8 cellular contexts compared by ENCODE assay signal in genomic region chr2:153478289-153479261, GRCh38. TPM values are rescaled to one million over a fixed set of nuclear protein-coding genes. Genes with fewer than 3 reads are reported as not detected.
DNase-seq lines count a peak whose midpoint lies in the region; ATAC-seq and TF ChIP-seq lines count a peak whose summit lies in the region.

Gene RPRM (minus strand): TSS chr2:153478762. CDS start chr2:153478565, 197 bp downstream.

- peak; percentile 73 for TF ChIP-seq CTCF in AG04449 (IDR thresholded peaks at IDR 0.05; ENCODE audit: insufficient read depth, low read length, missing control alignments)
- TF ChIP-seq CTCF in endothelial cell (IDR thresholded peaks at IDR 0.05; ENCODE audit: unreplicated experiment): peak; percentile 86

- peaks cover 3% of the 10 kb centered on the region for H3K27me3 Mint-ChIP-seq in endothelial cell (ENCODE audit: unreplicated experiment)

- H3K9me3 Mint-ChIP-seq in endothelial cell (ENCODE audit: unreplicated experiment): no peaks in the 10 kb centered on the region

- peaks cover 42% of the 10 kb centered on the region for H3K4me1 Mint-ChIP-seq in endothelial cell (ENCODE audit: unreplicated experiment)

- peak within 1 kb of the TSS; percentile 83 for H3K27ac Mint-ChIP-seq in endothelial cell (ENCODE audit: unreplicated experiment)

- no peak for DNase-seq in AG04449 (ENCODE audit: low read depth, low spot score)
- peak; percentile 78 for DNase-seq in NCI-H226
- peak; percentile 81 for DNase-seq in activated CD8-positive, alpha-beta memory T cell treated with anti-CD3 and anti-CD28 coated beads for 24 hours
- DNase-seq in endothelial cell (ENCODE audit: low spot score): peak; percentile 92
- DNase-seq in midbrain (lab: John Stamatoyannopoulos, UW): peak; percentile 82
- peak; percentile 41 to 49 for DNase-seq in stimulated activated CD8-positive, alpha-beta memory T cell treated with anti-CD3 and anti-CD28 coated beads, Interleukin-15, amount 100 ng/mL, for 48 hours (ENCODE audit: low read depth in 2 of 2)

- peak; percentile 74 for ATAC-seq in GM18858 (IDR thresholded peaks at IDR 0.05; ENCODE audit: unreplicated experiment)
- ATAC-seq in HG03066 (IDR thresholded peaks at IDR 0.05; ENCODE audit: low read depth, unreplicated experiment): peak; percentile 86

- peak within 1 kb of the TSS; percentile 93 for H3K4me3 Mint-ChIP-seq in endothelial cell (ENCODE audit: unreplicated experiment)

- H3K4me3 ChIP-seq in AG04449 (ENCODE audit: low read depth, low read length): peak within 1 kb of the TSS; percentile 57

- no peaks in the 10 kb centered on the region for H3K36me3 Mint-ChIP-seq in endothelial cell (ENCODE audit: low read depth, unreplicated experiment)

- POLR2A ChIA-PET in AG04449 (lab: Yijun Ruan, JAX): no interaction called here

- CTCF ChIA-PET in AG04449 (lab: Yijun Ruan, JAX): interaction anchor here (0.9 to 2.6 kb wide), 15 partner anchors 9 to 1442 kb away, joined by 3 to 25 read pairs (median 4); no protein-coding TSS in a partner anchor

RNA-seq across cellular contexts. Expression of gene RPRM, which starts in this region (rescaled TPM):
- total RNA-seq in endothelial cell (ENCODE audit: unreplicated experiment): 6.4 TPM
